ENCODE assay signal across 15 cellular contexts in genomic region chr3:107264888-107265287, GRCh38.
DNase-seq lines count a peak whose midpoint lies in the region; ATAC-seq and TF ChIP-seq lines count a peak whose summit lies in the region.
"Had no signal": no experiment of that assay in that cellular context is flagged by ENCODE, and none has a peak within 500 bp of the region (broad histone marks: within the 10 kb centered on the region; RNA-seq: fewer than 3 reads in every experiment).

No MANE protein-coding gene starts in this region.

- H3K36me3 ChIP-seq in Caco-2 (ENCODE audit: control insufficient read depth, insufficient read depth, low read length) (no peaks in the 10 kb centered on the region), neural progenitor cell (no peaks in the 10 kb centered on the region)
- no peaks in the 10 kb centered on the region for H3K36me3 ChIP-seq in CD8-positive, alpha-beta memory T cell (ENCODE audit: insufficient read depth, low read length)

- no peak overlapping the region for H3K27ac Mint-ChIP-seq in Caco-2 (ENCODE audit: unreplicated experiment)
- no peak overlapping the region for H3K27ac Mint-ChIP-seq in neural progenitor cell
- H3K27ac Mint-ChIP-seq in CD8-positive, alpha-beta memory T cell: no peak overlapping the region

- H3K4me1 ChIP-seq in Caco-2: peaks cover 14% of the 10 kb centered on the region; the same call in 1 of the 2 replicates
- peaks cover 3% of the 10 kb centered on the region for H3K4me1 ChIP-seq in neural progenitor cell
- H3K4me1 ChIP-seq in CD8-positive, alpha-beta memory T cell (ENCODE audit: insufficient read depth, low read length): no peaks in the 10 kb centered on the region

- DNase-seq in Caco-2 (peak; percentile 5 to 45), SK-N-DZ (ENCODE audit: low spot score) (peak; percentile 16), fibroblast of villous mesenchyme (ENCODE audit: low read depth) (peak; percentile 65), neural progenitor cell (ENCODE audit: low spot score) (no peak), OCI-M2 (lab: John Stamatoyannopoulos, UW; ENCODE audit: unreplicated experiment) (no peak)
- DNase-seq in CD8-positive, alpha-beta memory T cell: no peak
- no peak for DNase-seq in stimulated activated naive CD4-positive, alpha-beta T cell treated with Interleukin-2 at 50 U/mL for 16 hours (lab: John Stamatoyannopoulos, UW)
- DNase-seq: activated T-cell treated with anti-CD3 and anti-CD28 coated beads, Interleukin-2, amount 50 U/mL, for 4 hours; amniotic stem cell; effector CD4-positive, alpha-beta T cell; NCI-H2081; occipital lobe; SW 1271 had no signal

- H3K4me3 Mint-ChIP-seq in Caco-2 (ENCODE audit: unreplicated experiment) (no peak overlapping the region), neural progenitor cell (no peak overlapping the region)
- H3K4me3 Mint-ChIP-seq in CD8-positive, alpha-beta memory T cell: no peak overlapping the region
- H3K4me3 Mint-ChIP-seq: activated T-cell treated with anti-CD3 and anti-CD28 coated beads, Interleukin-2, amount 50 U/mL, for 4 hours had no signal

- peaks cover 12% of the 10 kb centered on the region for H3K4me1 Mint-ChIP-seq in Caco-2 (ENCODE audit: low read depth, unreplicated experiment)
- no peaks in the 10 kb centered on the region for H3K4me1 Mint-ChIP-seq in neural progenitor cell
- H3K4me1 Mint-ChIP-seq in CD8-positive, alpha-beta memory T cell: peaks cover 3 to 9% (median 6%) of the 10 kb centered on the region in 3 donors

- intact Hi-C loops in Caco-2 (cut with micrococcal nuclease; ENCODE audit: unreplicated experiment): loop anchor here (2.0 kb wide), 1 partner anchor 24 kb away; no protein-coding TSS in a partner anchor

- no peak overlapping the region for H3K9ac ChIP-seq in neural progenitor cell
- H3K9ac ChIP-seq: KMS-11 had no signal

- H3K9me3 ChIP-seq in Caco-2 (no peaks in the 10 kb centered on the region), neural progenitor cell (ENCODE audit: low read depth) (no peaks in the 10 kb centered on the region)
- no peaks in the 10 kb centered on the region for H3K9me3 ChIP-seq in CD8-positive, alpha-beta memory T cell (ENCODE audit: low read length)

- no peak overlapping the region for H3K27ac ChIP-seq in neural progenitor cell
- H3K27ac ChIP-seq in CD8-positive, alpha-beta memory T cell (ENCODE audit: low read depth, low read length): no peak overlapping the region
- H3K27ac ChIP-seq: KMS-11 had no signal

- H3K9me3 Mint-ChIP-seq in Caco-2 (ENCODE audit: unreplicated experiment) (no peaks in the 10 kb centered on the region), neural progenitor cell (no peaks in the 10 kb centered on the region)
- no peaks in the 10 kb centered on the region for H3K9me3 Mint-ChIP-seq in CD8-positive, alpha-beta memory T cell
- H3K9me3 Mint-ChIP-seq: activated T-cell treated with anti-CD3 and anti-CD28 coated beads, Interleukin-2, amount 50 U/mL, for 4 hours had no signal

- no peaks in the 10 kb centered on the region for H3K79me2 ChIP-seq in neural progenitor cell (ENCODE audit: low read depth)

- H3K4me3 ChIP-seq in Caco-2 (ENCODE audit: low read depth, low read length) (no peak overlapping the region), fibroblast of villous mesenchyme (ENCODE audit: low read depth, low read length) (no peak overlapping the region), neural progenitor cell (no peak overlapping the region)
- H3K4me3 ChIP-seq in CD8-positive, alpha-beta memory T cell (ENCODE audit: low read length): no peak overlapping the region

- POLR2A ChIA-PET in Caco-2 (lab: Charles Lee): no interaction called here
- POLR2A ChIA-PET in CD8-positive, alpha-beta memory T cell (lab: Charles Lee): no interaction called here

- peak overlapping the region; percentile 0 for H3K4me2 ChIP-seq in neural progenitor cell
- H3K4me2 ChIP-seq: KMS-11 had no signal

- H3F3A ChIP-seq in neural progenitor cell (ENCODE audit: low read depth): no peaks in the 10 kb centered on the region

- peak overlapping the region; percentile 44 for H2AFZ ChIP-seq in neural progenitor cell (replicated peaks)

- H3K27me3 Mint-ChIP-seq in Caco-2 (ENCODE audit: insufficient read depth, unreplicated experiment) (no peaks in the 10 kb centered on the region), neural progenitor cell (ENCODE audit: insufficient read depth, low read depth) (peaks cover 3% of the 10 kb centered on the region)
- H3K27me3 Mint-ChIP-seq in CD8-positive, alpha-beta memory T cell: peaks cover 3 to 4% of the 10 kb centered on the region in 2 donors

- CTCF ChIA-PET in Caco-2 (lab: Charles Lee): no interaction called here
- CTCF ChIA-PET in CD8-positive, alpha-beta memory T cell (lab: Charles Lee): no interaction called here

- H3K27me3 ChIP-seq in Caco-2 (replicated peaks; ENCODE audit: control insufficient read depth, insufficient read depth, low read length) (no peaks in the 10 kb centered on the region; the same call in none of the 2 replicates), neural progenitor cell (no peaks in the 10 kb centered on the region)
- H3K27me3 ChIP-seq in CD8-positive, alpha-beta memory T cell (ENCODE audit: insufficient read depth, low read length, poor library complexity, severe bottlenecking): no peaks in the 10 kb centered on the region

- no TSS peak for BruUV-seq in Caco-2 (replicated peaks; lab: Mats Ljungman, UMichigan)

- H4K20me1 ChIP-seq in neural progenitor cell (ENCODE audit: low read depth): no peaks in the 10 kb centered on the region

- TF ChIP-seq CTCF in Caco-2 (IDR thresholded peaks at IDR 0.05; ENCODE audit: insufficient read depth in 1 of 2, low read depth in 1 of 2, low read length in 1 of 2, severe bottlenecking in 1 of 2, unreplicated experiment in 1 of 2) (no peak), fibroblast of villous mesenchyme (IDR thresholded peaks at IDR 0.05; ENCODE audit: insufficient read depth, low read depth, low read length) (no peak), neural progenitor cell (IDR thresholded peaks at IDR 0.05) (no peak)

- H3K36me3 Mint-ChIP-seq in Caco-2 (ENCODE audit: insufficient read depth, unreplicated experiment): no peaks in the 10 kb centered on the region
- no peaks in the 10 kb centered on the region for H3K36me3 Mint-ChIP-seq in neural progenitor cell
- no peaks in the 10 kb centered on the region for H3K36me3 Mint-ChIP-seq in CD8-positive, alpha-beta memory T cell

- ATAC-seq in GM21447 (IDR thresholded peaks at IDR 0.05; ENCODE audit: unreplicated experiment): no peak
- ATAC-seq: activated T-cell treated with anti-CD3 and anti-CD28 coated beads, Interleukin-2, amount 50 U/mL, for 4 hours had no signal

Comparison
In these comparisons a context has a peak if more than half of its experiments do, and no peak if none do; other contexts are left out.
1. DNase-seq: peak in Caco-2 (2 of 2), SK-N-DZ (single experiment) and fibroblast of villous mesenchyme (single experiment); none in neural progenitor cell (single experiment), OCI-M2 (single experiment), CD8-positive, alpha-beta memory T cell (0 of 5) and stimulated activated naive CD4-positive, alpha-beta T cell treated with Interleukin-2 at 50 U/mL for 16 hours (single experiment).